In genomic region chr18:76860411-76860810, GRCh38 we compare ENCODE assay signal across 1 cellular context.
TF ChIP-seq lines count a peak whose summit lies in the region.

No MANE protein-coding gene starts in this region.

TF ChIP-seq in HepG2, 621 proteins besides CTCF, POLR2A, EP300 and RAD21:
- TF ChIP-seq SMAD1 (CRISPR knock-in tag; IDR thresholded peaks at IDR 0.05; ENCODE audit: borderline replicate concordance, low read depth) (no peak), ZBTB7A (CRISPR knock-in tag; IDR thresholded peaks at IDR 0.05) (no peak), HMGA1 (CRISPR knock-in tag; conservative IDR thresholded peaks at IDR 0.05) (no peak), CEBPB (IDR thresholded peaks at IDR 0.05; ENCODE audit: borderline replicate concordance, low read depth, low read length) (no peak), ATM (IDR thresholded peaks at IDR 0.05; ENCODE audit: borderline replicate concordance) (no peak), ZNF619 (CRISPR knock-in tag; IDR thresholded peaks at IDR 0.05) (no peak), MXD1 (CRISPR knock-in tag; IDR thresholded peaks at IDR 0.05) (no peak), ZNF691 (CRISPR knock-in tag; IDR thresholded peaks at IDR 0.05; ENCODE audit: borderline replicate concordance, low read depth) (no peak), ZNF766 (CRISPR knock-in tag; IDR thresholded peaks at IDR 0.05; ENCODE audit: borderline replicate concordance) (no peak), MLX (CRISPR knock-in tag; IDR thresholded peaks at IDR 0.05) (no peak), DNMT3B (CRISPR knock-in tag; conservative IDR thresholded peaks at IDR 0.05) (no peak), IKZF1 (IDR thresholded peaks at IDR 0.05) (no peak), KLF11 (CRISPR knock-in tag; IDR thresholded peaks at IDR 0.05) (no peak), MAF1 (CRISPR knock-in tag; IDR thresholded peaks at IDR 0.05; ENCODE audit: borderline replicate concordance) (no peak), NAIF1 (CRISPR knock-in tag; IDR thresholded peaks at IDR 0.05; ENCODE audit: borderline replicate concordance) (no peak), MAZ (IDR thresholded peaks at IDR 0.05; ENCODE audit: borderline replicate concordance, low read depth, low read length) (no peak), MAZ (CRISPR knock-in tag; IDR thresholded peaks at IDR 0.05; ENCODE audit: low read depth) (no peak), EHMT2 (IDR thresholded peaks at IDR 0.05; ENCODE audit: borderline replicate concordance, low read depth, low read length) (no peak)
